In genomic region chr3:38346584-38347410, GRCh38 we compare ENCODE assay signal across 1 cellular context.
A peak's percentile ranks its signal among the peaks of the same experiment; 100 is the strongest.
TF ChIP-seq lines count a peak whose summit lies in the region.

XYLB (plus strand) TSS chr3:38346785; CDS start chr3:38346869, 84 bp downstream.

TF ChIP-seq in GM12878, 131 proteins besides CTCF, POLR2A, EP300 and RAD21 (continued from another document):
- TF ChIP-seq CEBPZ (IDR thresholded peaks at IDR 0.05; ENCODE audit: low read depth, low read length): no peak
- TF ChIP-seq CHD4 (IDR thresholded peaks at IDR 0.05): no peak
- TF ChIP-seq EGR1 (IDR thresholded peaks at IDR 0.05; ENCODE audit: borderline replicate concordance in 1 of 2, low read depth in 2 of 2, low read length in 2 of 2): 0 out of 3 replicates have a peak, but pooled peaks of 1 of the 2 experiments have one; percentile 17
- peak; percentile 25; the same call in 1 of the 2 replicates for TF ChIP-seq TAF1 (IDR thresholded peaks at IDR 0.05; ENCODE audit: borderline replicate concordance, low read depth, low read length)
- peak; percentile 96 for TF ChIP-seq RB1 (IDR thresholded peaks at IDR 0.05; ENCODE audit: borderline replicate concordance)
- TF ChIP-seq NFXL1 (IDR thresholded peaks at IDR 0.05; ENCODE audit: borderline replicate concordance): no peak
- TF ChIP-seq HDAC2 (IDR thresholded peaks at IDR 0.05): no peak
- no peak for TF ChIP-seq RELB (IDR thresholded peaks at IDR 0.05; ENCODE audit: low read depth)
- TF ChIP-seq SREBF2 (IDR thresholded peaks at IDR 0.05; ENCODE audit: low read length): no peak
